Comparison of ENCODE assay signal across 8 cellular contexts in genomic region chr21:43333301-43334062, GRCh38.
DNase-seq lines count a peak whose midpoint lies in the region; ATAC-seq lines count a peak whose summit lies in the region.

No MANE protein-coding gene starts in this region.

- ATAC-seq in GM19324 (IDR thresholded peaks at IDR 0.05; ENCODE audit: low FRiP score, unreplicated experiment) (no peak), HG03439 (IDR thresholded peaks at IDR 0.05; ENCODE audit: unreplicated experiment) (no peak), HG03025 (IDR thresholded peaks at IDR 0.05; ENCODE audit: low FRiP score, unreplicated experiment) (no peak)

- DNase-seq in COLO668 (lab: John Stamatoyannopoulos, UW; ENCODE audit: unreplicated experiment) = peak; percentile 69
- DNase-seq in NCI-H2196 treated with DMSO at 0.1 percent for 48 hours (lab: John Stamatoyannopoulos, UW; ENCODE audit: unreplicated experiment) = peak; percentile 24
- DNase-seq in NCI-H2081 treated with DMSO at 0.1 percent for 48 hours (lab: John Stamatoyannopoulos, UW) = no peak

- no peak overlapping the region for H3K4me3 ChIP-seq in esophagus (ENCODE audit: low read depth in 1 of 2, low read length in 2 of 2)
- peak overlapping the region; percentile 17 for H3K4me3 ChIP-seq in neuron (ENCODE audit: low read length)

- H3K27me3 ChIP-seq in esophagus (ENCODE audit: control insufficient read depth in 1 of 2, insufficient read depth in 2 of 2, low read length in 2 of 2) = no peaks in the 10 kb centered on the region
- H3K27me3 ChIP-seq in neuron (ENCODE audit: insufficient read depth, low read length) = no peaks in the 10 kb centered on the region

- WGBS in esophagus, 2 donors = 25 to 28% methylated on average over 35 of the region's 35 CpGs

- H3K36me3 ChIP-seq in esophagus (ENCODE audit: control insufficient read depth in 2 of 2, insufficient read depth in 2 of 2, low read length in 1 of 2) (no peaks in the 10 kb centered on the region), neuron (ENCODE audit: insufficient read depth, low read length) (no peaks in the 10 kb centered on the region)

- H3K4me1 ChIP-seq in esophagus (ENCODE audit: control insufficient read depth in 2 of 2, insufficient read depth in 2 of 2, low read length in 1 of 2) = peaks cover 3 to 11% of the 10 kb centered on the region in 2 donors
- peaks cover 29% of the 10 kb centered on the region for H3K4me1 ChIP-seq in neuron (ENCODE audit: insufficient read depth, low read length)

- H3K27ac ChIP-seq in esophagus (ENCODE audit: low read depth in 2 of 2, low read length in 1 of 2) = peak overlapping the region; percentile 11 to 52

- H3K9me3 ChIP-seq in esophagus (ENCODE audit: control insufficient read depth in 2 of 2, insufficient read depth in 1 of 2, low read depth in 1 of 2, low read length in 1 of 2) (peaks cover 0 to 5% of the 10 kb centered on the region in 2 donors), neuron (ENCODE audit: low read length) (peaks cover 1% of the 10 kb centered on the region)

- H2AFZ ChIP-seq in neuron (ENCODE audit: low read depth, low read length) = peak overlapping the region; percentile 15
